In genomic region chr13:25945596-25945995, GRCh38 we compare ENCODE assay signal across 1 cellular context.
TF ChIP-seq lines count a peak whose summit lies in the region.

No MANE protein-coding gene starts in this region.

TF ChIP-seq in GM23338, 12 proteins besides CTCF, POLR2A, EP300 and RAD21 (continued from another document):
- TF ChIP-seq ZNF462 (CRISPR knock-in tag; IDR thresholded peaks at IDR 0.05) = no peak
- TF ChIP-seq, protein P1, sequence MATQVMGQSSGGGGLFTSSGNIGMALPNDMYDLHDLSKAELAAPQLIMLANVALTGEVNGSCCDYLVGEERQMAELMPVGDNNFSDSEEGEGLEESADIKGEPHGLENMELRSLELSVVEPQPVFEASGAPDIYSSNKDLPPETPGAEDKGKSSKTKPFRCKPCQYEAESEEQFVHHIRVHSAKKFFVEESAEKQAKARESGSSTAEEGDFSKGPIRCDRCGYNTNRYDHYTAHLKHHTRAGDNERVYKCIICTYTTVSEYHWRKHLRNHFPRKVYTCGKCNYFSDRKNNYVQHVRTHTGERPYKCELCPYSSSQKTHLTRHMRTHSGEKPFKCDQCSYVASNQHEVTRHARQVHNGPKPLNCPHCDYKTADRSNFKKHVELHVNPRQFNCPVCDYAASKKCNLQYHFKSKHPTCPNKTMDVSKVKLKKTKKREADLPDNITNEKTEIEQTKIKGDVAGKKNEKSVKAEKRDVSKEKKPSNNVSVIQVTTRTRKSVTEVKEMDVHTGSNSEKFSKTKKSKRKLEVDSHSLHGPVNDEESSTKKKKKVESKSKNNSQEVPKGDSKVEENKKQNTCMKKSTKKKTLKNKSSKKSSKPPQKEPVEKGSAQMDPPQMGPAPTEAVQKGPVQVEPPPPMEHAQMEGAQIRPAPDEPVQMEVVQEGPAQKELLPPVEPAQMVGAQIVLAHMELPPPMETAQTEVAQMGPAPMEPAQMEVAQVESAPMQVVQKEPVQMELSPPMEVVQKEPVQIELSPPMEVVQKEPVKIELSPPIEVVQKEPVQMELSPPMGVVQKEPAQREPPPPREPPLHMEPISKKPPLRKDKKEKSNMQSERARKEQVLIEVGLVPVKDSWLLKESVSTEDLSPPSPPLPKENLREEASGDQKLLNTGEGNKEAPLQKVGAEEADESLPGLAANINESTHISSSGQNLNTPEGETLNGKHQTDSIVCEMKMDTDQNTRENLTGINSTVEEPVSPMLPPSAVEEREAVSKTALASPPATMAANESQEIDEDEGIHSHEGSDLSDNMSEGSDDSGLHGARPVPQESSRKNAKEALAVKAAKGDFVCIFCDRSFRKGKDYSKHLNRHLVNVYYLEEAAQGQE (IDR thresholded peaks at IDR 0.05; ENCODE audit: unreplicated experiment) = no peak
- TF ChIP-seq POLR2AphosphoS5 (IDR thresholded peaks at IDR 0.05; ENCODE audit: low read depth) = no peak
